In genomic region chr17:68489919-68490318, GRCh38 we compare ENCODE assay signal across 14 cellular contexts. TPM values are rescaled to one million over a fixed set of nuclear protein-coding genes. Genes with fewer than 3 reads are reported as not detected.
A peak's percentile ranks its signal among the peaks of the same experiment; 100 is the strongest.
DNase-seq lines count a peak whose midpoint lies in the region; ATAC-seq and TF ChIP-seq lines count a peak whose summit lies in the region.
"Had no signal": no experiment of that assay in that cellular context is flagged by ENCODE, and none has a peak within 500 bp of the region (broad histone marks: within the 10 kb centered on the region; RNA-seq: fewer than 3 reads in every experiment).

No MANE protein-coding gene starts in this region.

- no peak for TF ChIP-seq POLR2A in gastroesophageal sphincter (IDR thresholded peaks at IDR 0.05)

- 33 to 87% methylated on average over 2 to 3 of the region's 4 CpGs for WGBS in gastroesophageal sphincter (ENCODE audit: low coverage in 1 of 2), 2 donors

- no peaks in the 10 kb centered on the region for H3K9me3 ChIP-seq in adipocyte (ENCODE audit: control insufficient read depth, low read length)
- H3K9me3 ChIP-seq in gastroesophageal sphincter, result no peaks in the 10 kb centered on the region
- no peaks in the 10 kb centered on the region for H3K9me3 ChIP-seq in subcutaneous abdominal adipose tissue (ENCODE audit: control insufficient read depth in 5 of 5, low read length in 5 of 5)

- H3K9ac ChIP-seq in adipocyte (ENCODE audit: low read length) (peak overlapping the region; percentile 1), subcutaneous abdominal adipose tissue (ENCODE audit: low read length in 5 of 5) (no peak overlapping the region)

- no peak for TF ChIP-seq CTCF in gastroesophageal sphincter (IDR thresholded peaks at IDR 0.05)
- TF ChIP-seq CTCF in nephron progenitor cell (IDR thresholded peaks at IDR 0.05), result no peak

- TF ChIP-seq EP300 in gastroesophageal sphincter (IDR thresholded peaks at IDR 0.05), result no peak

- H3K27me3 ChIP-seq in adipocyte (replicated peaks; ENCODE audit: control insufficient read depth, insufficient read depth, low read length), result no peaks in the 10 kb centered on the region
- H3K27me3 ChIP-seq in gastroesophageal sphincter, result peaks cover 6% of the 10 kb centered on the region
- H3K27me3 ChIP-seq in subcutaneous abdominal adipose tissue (ENCODE audit: control insufficient read depth in 5 of 5, insufficient read depth in 4 of 5, low read length in 5 of 5), result no peaks in the 10 kb centered on the region

- no peaks in the 10 kb centered on the region for H3K36me3 ChIP-seq in adipocyte (ENCODE audit: control insufficient read depth, insufficient read depth, low read length, severe bottlenecking)
- H3K36me3 ChIP-seq in gastroesophageal sphincter, result no peaks in the 10 kb centered on the region
- H3K36me3 ChIP-seq in subcutaneous abdominal adipose tissue (ENCODE audit: control insufficient read depth in 5 of 5, insufficient read depth in 5 of 5, low read length in 5 of 5), result no peaks in the 10 kb centered on the region

- DNase-seq in HCEC 1CT (peak; percentile 40), adipocyte (ENCODE audit: low read depth) (no peak), NCI-H2227 (lab: John Stamatoyannopoulos, UW; ENCODE audit: unreplicated experiment) (no peak), nephron progenitor cell (no peak)
- no peak for DNase-seq in activated naive CD4-positive, alpha-beta T cell treated with Interleukin-2 at 50 U/mL for 16 hours
- DNase-seq: CD4-positive, alpha-beta memory T cell; KBM-7; NCI-H1048; NCI-H1436 treated with DMSO at 0.1 percent for 48 hours; NCI-H2081; NCI-H510A; NCI-H774 had no signal

- H3K27ac ChIP-seq in gastroesophageal sphincter, result peak overlapping the region in 1 of 4 donors; percentile 22
- H3K27ac ChIP-seq in subcutaneous abdominal adipose tissue (ENCODE audit: low read depth, low read length), result peak overlapping the region; percentile 25

- no peak overlapping the region for H3K27ac Mint-ChIP-seq in nephron progenitor cell

- H3K4me1 ChIP-seq in adipocyte (ENCODE audit: control insufficient read depth, insufficient read depth, low read length), result peaks cover 24% of the 10 kb centered on the region
- peaks cover 0 to 24% (median 0%) of the 10 kb centered on the region in 3 donors for H3K4me1 ChIP-seq in gastroesophageal sphincter
- H3K4me1 ChIP-seq in subcutaneous abdominal adipose tissue (ENCODE audit: control insufficient read depth in 5 of 5, insufficient read depth in 5 of 5, low read length in 5 of 5), result peaks cover 4 to 48% (median 39%) of the 10 kb centered on the region in 5 donors

- H3K9me3 Mint-ChIP-seq in nephron progenitor cell, result no peaks in the 10 kb centered on the region
- H3K9me3 Mint-ChIP-seq: CD4-positive, alpha-beta memory T cell had no signal

- peaks cover 15% of the 10 kb centered on the region for H3K27me3 Mint-ChIP-seq in nephron progenitor cell (ENCODE audit: low read depth, poor library complexity)

- peak; percentile 76 for ATAC-seq in gastroesophageal sphincter

- no peak overlapping the region for H3K4me3 Mint-ChIP-seq in nephron progenitor cell
- H3K4me3 Mint-ChIP-seq: CD4-positive, alpha-beta memory T cell had no signal

- H3K4me3 ChIP-seq in adipocyte (ENCODE audit: low read length) (no peak overlapping the region), gastroesophageal sphincter (no peak overlapping the region), subcutaneous abdominal adipose tissue (ENCODE audit: low read depth in 1 of 5, low read length in 5 of 5) (no peak overlapping the region)

- no peaks in the 10 kb centered on the region for H3K36me3 Mint-ChIP-seq in nephron progenitor cell (ENCODE audit: low read depth)
- H3K36me3 Mint-ChIP-seq: CD4-positive, alpha-beta memory T cell had no signal

- H3K4me1 Mint-ChIP-seq in nephron progenitor cell, result peaks cover 39% of the 10 kb centered on the region

RNA-seq across cellular contexts. Expression of gene PRKAR1A, which starts 22.3 kb away (rescaled TPM):
- total RNA-seq in gastroesophageal sphincter, result 100 to 1,000 TPM; 267 to 390 (median 347) TPM

RNA-seq across cellular contexts. Expression of gene WIPI1, which starts 32.6 kb away (rescaled TPM):
- total RNA-seq in gastroesophageal sphincter, result 10 to 100 TPM; 22.9 to 53.2 (median 45.0) TPM
